Comparison of ENCODE assay signal across 1 cellular context in genomic region chr3:27963519-27963918, GRCh38.
TF ChIP-seq lines count a peak whose summit lies in the region.

No MANE protein-coding gene starts in this region.

TF ChIP-seq in GM23338, 12 proteins besides CTCF, POLR2A, EP300 and RAD21 (continued from another document):
- TF ChIP-seq ZNF462 (CRISPR knock-in tag; IDR thresholded peaks at IDR 0.05) (no peak), EZH2 (IDR thresholded peaks at IDR 0.05; ENCODE audit: low read depth, unreplicated experiment) (no peak)
